ENCODE assay signal across 20 cellular contexts in the genomic region with DNA sequence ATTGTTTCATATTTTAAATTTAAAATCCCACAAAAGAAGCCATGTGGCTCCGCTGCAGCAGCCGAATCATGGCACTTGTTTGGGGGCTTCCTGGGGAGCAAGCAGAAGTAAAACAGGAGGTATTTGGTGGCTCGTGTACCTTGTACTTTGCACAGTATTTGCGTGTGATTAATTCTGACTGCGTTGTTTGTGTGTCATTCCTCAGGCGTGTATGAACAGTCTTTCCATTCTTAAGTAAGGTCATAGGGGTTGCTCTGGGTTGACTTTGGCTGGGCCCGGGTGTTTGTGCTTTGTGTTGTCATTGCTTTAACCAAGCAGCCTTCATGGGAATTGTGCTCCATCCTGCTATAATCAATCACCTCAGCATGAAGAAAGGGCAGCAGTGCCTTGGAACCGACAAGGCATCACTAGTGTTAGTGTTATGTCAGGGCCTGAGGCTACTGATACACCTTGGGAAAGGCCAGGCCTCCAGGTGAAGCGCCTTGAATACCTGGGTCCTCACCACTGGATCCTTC.
"Had no signal": no experiment of that assay in that cellular context is flagged by ENCODE, and none has a peak within 500 bp of the region (broad histone marks: within the 10 kb centered on the region; RNA-seq: fewer than 3 reads in every experiment).

No MANE protein-coding gene starts in this region.

- H3K27me3 ChIP-seq: left lung, upper lobe of left lung had no signal

- H3K4me1 Mint-ChIP-seq: activated CD4-positive, alpha-beta T cell treated with anti-CD3 and anti-CD28 coated beads, Interleukin-2, amount 10 ng/mL, durations not matched to agents 24 days and 14 days; activated naive CD8-positive, alpha-beta T cell treated with anti-CD3 and anti-CD28 coated beads, Interleukin-2, amount 10 ng/mL, durations not matched to agents 7 days and 5 days; endodermal cell; memory B cell; naive thymus-derived CD8-positive, alpha-beta T cell had no signal

- ATAC-seq: activated CD8-positive, alpha-beta T cell treated with anti-CD3 and anti-CD28 coated beads, Interleukin-2, amount 10 ng/mL, durations not matched to agents 7 days and 5 days; left lung; mucosa of descending colon; naive thymus-derived CD8-positive, alpha-beta T cell had no signal

- H3K9me3 Mint-ChIP-seq: activated CD4-positive, alpha-beta T cell treated with anti-CD3 and anti-CD28 coated beads, Interleukin-2, amount 10 ng/mL, durations not matched to agents 24 days and 14 days; activated naive CD8-positive, alpha-beta T cell treated with anti-CD3 and anti-CD28 coated beads, Interleukin-2, amount 10 ng/mL, durations not matched to agents 7 days and 5 days; endodermal cell; T-helper 2 cell treated with Interferon-gamma antibody and Interleukin-4, amounts not matched to agents 5 μg/mL and 100 μg/mL, for 36 hours had no signal

- H3K27me3 Mint-ChIP-seq: activated CD4-positive, alpha-beta T cell treated with anti-CD3 and anti-CD28 coated beads, Interleukin-2, amount 10 ng/mL, durations not matched to agents 24 days and 14 days; activated naive CD8-positive, alpha-beta T cell treated with anti-CD3 and anti-CD28 coated beads, Interleukin-2, amount 10 ng/mL, durations not matched to agents 7 days and 5 days had no signal

- H3K27ac ChIP-seq: left lung, upper lobe of left lung had no signal

- H3K4me3 ChIP-seq: left lung, mucosa of descending colon, skin epidermis, upper lobe of left lung had no signal

- H3K4me3 Mint-ChIP-seq: activated CD4-positive, alpha-beta T cell treated with anti-CD3 and anti-CD28 coated beads, Interleukin-2, amount 10 ng/mL, durations not matched to agents 24 days and 14 days; activated CD8-positive, alpha-beta T cell treated with anti-CD3 and anti-CD28 coated beads, Interleukin-2, amount 10 ng/mL, durations not matched to agents 7 days and 5 days; activated naive CD8-positive, alpha-beta T cell treated with anti-CD3 and anti-CD28 coated beads, Interleukin-2, amount 10 ng/mL, durations not matched to agents 7 days and 5 days; endodermal cell; memory B cell; naive thymus-derived CD8-positive, alpha-beta T cell; T-helper 2 cell treated with Interferon-gamma antibody and Interleukin-4, amounts not matched to agents 5 μg/mL and 100 μg/mL, for 36 hours had no signal

- FAIRE-seq: keratinocyte had no signal

- H3K9me3 ChIP-seq: left lung, mucosa of descending colon, upper lobe of left lung had no signal

- H3K4me1 ChIP-seq: left lung, upper lobe of left lung had no signal

- H3K27ac Mint-ChIP-seq: activated CD4-positive, alpha-beta T cell treated with anti-CD3 and anti-CD28 coated beads, Interleukin-2, amount 10 ng/mL, durations not matched to agents 24 days and 14 days; activated CD8-positive, alpha-beta T cell treated with anti-CD3 and anti-CD28 coated beads, Interleukin-2, amount 10 ng/mL, durations not matched to agents 7 days and 5 days; activated naive CD8-positive, alpha-beta T cell treated with anti-CD3 and anti-CD28 coated beads, Interleukin-2, amount 10 ng/mL, durations not matched to agents 7 days and 5 days; endodermal cell; memory B cell; naive thymus-derived CD8-positive, alpha-beta T cell; T-helper 2 cell treated with Interferon-gamma antibody and Interleukin-4, amounts not matched to agents 5 μg/mL and 100 μg/mL, for 36 hours had no signal

- DNase-seq: activated CD4-positive, alpha-beta T cell treated with anti-CD3 and anti-CD28 coated beads, Interleukin-2, amount 10 ng/mL, durations not matched to agents 24 days and 14 days; activated CD4-positive, CD25-positive, alpha-beta regulatory T cell; activated CD8-positive, alpha-beta T cell treated with anti-CD3 and anti-CD28 coated beads, Interleukin-2, amount 10 ng/mL, durations not matched to agents 7 days and 5 days; activated naive CD8-positive, alpha-beta T cell treated with anti-CD3 and anti-CD28 coated beads, Interleukin-2, amount 10 ng/mL, durations not matched to agents 7 days and 5 days; anterior cingulate cortex; dermis blood vessel endothelial cell; endodermal cell; erythroblast; left lung; mucosa of descending colon; naive thymus-derived CD8-positive, alpha-beta T cell; posterior cingulate gyrus; stimulated activated CD4-positive, alpha-beta T cell treated with anti-CD3 and anti-CD28 coated beads, Interleukin-4, amount 100 ng/mL, for 24 hours; stimulated activated naive CD4-positive, alpha-beta T cell; substantia nigra; upper lobe of left lung had no signal

- H3K36me3 Mint-ChIP-seq: activated naive CD8-positive, alpha-beta T cell treated with anti-CD3 and anti-CD28 coated beads, Interleukin-2, amount 10 ng/mL, durations not matched to agents 7 days and 5 days; memory B cell; naive thymus-derived CD8-positive, alpha-beta T cell had no signal
